ENCODE assay signal across 25 cellular contexts in the genomic region with DNA sequence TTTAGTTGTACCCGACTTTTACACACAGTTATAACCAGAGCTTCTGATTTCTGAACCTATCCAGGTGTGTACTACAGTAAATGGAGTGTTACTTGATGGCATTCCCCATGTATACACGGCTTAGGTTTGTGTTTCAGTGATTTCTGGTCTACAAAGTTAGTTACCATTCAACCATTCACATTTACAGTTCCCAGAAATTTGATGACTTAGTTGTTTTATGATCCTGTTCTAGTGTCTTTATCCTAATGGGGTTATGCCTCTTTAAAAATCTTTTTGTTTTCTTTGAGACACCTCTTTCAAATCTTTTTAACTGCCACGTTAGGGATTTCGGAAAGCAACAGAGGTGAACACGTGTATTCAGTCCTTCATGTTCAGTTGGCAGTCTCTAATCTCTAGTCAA.
"Had no signal": no experiment of that assay in that cellular context is flagged by ENCODE, and none has a peak within 500 bp of the region (broad histone marks: within the 10 kb centered on the region; RNA-seq: fewer than 3 reads in every experiment).

No MANE protein-coding gene starts in this region.

- H3K4me3 Mint-ChIP-seq: T-cell had no signal

- H3K4me2 ChIP-seq: KMS-11 had no signal

- H3K27ac Mint-ChIP-seq: T-cell had no signal

- H3K4me3 ChIP-seq: SJSA1, SK-N-MC had no signal

- H3K27ac ChIP-seq: KMS-11, SJSA1, SK-N-MC had no signal

- H3K9me3 Mint-ChIP-seq: T-cell had no signal

- H3K4me1 ChIP-seq: SJSA1 had no signal

- H3K27me3 Mint-ChIP-seq: T-cell had no signal

- DNase-seq: IMR-90, Kasumi-1, MM.1S, MV-4-11, NCI-H1048, NCI-H1105, NCI-H1417, NCI-H1436 treated with DMSO at 0.1 percent for 48 hours, NCI-H1694 treated with DMSO at 0.1 percent for 48 hours, NCI-H1930, NCI-H2081, NCI-H2107, NCI-H2227 treated with DMSO at 0.1 percent for 48 hours, NCI-H524, NCI-H526 treated with DMSO at 0.1 percent for 48 hours, NCI-H748 treated with DMSO at 0.1 percent for 48 hours, Right ventricle myocardium superior, RPMI8226, SIG-M5, SW 1271, T-cell had no signal

- FAIRE-seq: RCC 7860 had no signal

- ATAC-seq: T-cell had no signal

- H3K9me3 ChIP-seq: SJSA1 had no signal
